In genomic region chr3:196081834-196082470, GRCh38 we compare ENCODE assay signal across 8 cellular contexts. TPM values are rescaled to one million over a fixed set of nuclear protein-coding genes. Genes with fewer than 3 reads are reported as not detected.
DNase-seq lines count a peak whose midpoint lies in the region; ATAC-seq and TF ChIP-seq lines count a peak whose summit lies in the region.

Gene TFRC (minus strand): TSS chr3:196082090. CDS start chr3:196077099, 4,991 bp downstream.

- DNase-seq in GM13976 (ENCODE audit: low spot score) (peak; percentile 100), NCI-H146 (lab: John Stamatoyannopoulos, UW) (peak; percentile 98), T-cell (peak; percentile 87 to 99 (median 94)), cardiac septum (ENCODE audit: low spot score) (peak; percentile 97), pons (ENCODE audit: low spot score) (peak; percentile 95), transverse colon (peak; percentile 97)

- H3K4me1 ChIP-seq in transverse colon: peaks cover 0 to 41% (median 33%) of the 10 kb centered on the region in 4 donors

- TF ChIP-seq CTCF in GM13976 (IDR thresholded peaks at IDR 0.05; ENCODE audit: borderline replicate concordance, control extremely low read depth, extremely low read depth, insufficient read depth, missing control alignments): no peak
- no peak for TF ChIP-seq CTCF in transverse colon (IDR thresholded peaks at IDR 0.05)

- peak; percentile 89 for ATAC-seq in HG02852 (IDR thresholded peaks at IDR 0.05; ENCODE audit: unreplicated experiment)
- ATAC-seq in T-cell (replicated peaks in 1 of 4): peak; percentile 91 to 94 (median 94)

- peak within 1 kb of the TSS; percentile 85 to 98 (median 91) for H3K4me3 ChIP-seq in transverse colon

- H3K27ac Mint-ChIP-seq in T-cell: peak within 1 kb of the TSS; percentile 95

- H3K27me3 ChIP-seq in transverse colon: no peaks in the 10 kb centered on the region

- H3K27me3 Mint-ChIP-seq in T-cell: no peaks in the 10 kb centered on the region

- peak; percentile 80 for TF ChIP-seq EP300 in transverse colon (IDR thresholded peaks at IDR 0.05; ENCODE audit: low read depth)

- H3K9me3 Mint-ChIP-seq in T-cell: no peaks in the 10 kb centered on the region

- no peaks in the 10 kb centered on the region for H3K36me3 ChIP-seq in transverse colon

- CTCF ChIA-PET in T-cell (lab: Charles Lee): no interaction called here

- in situ Hi-C loops in GM13976 (cut with MboI; ENCODE audit: low sequenced_read_pairs, unreplicated experiment) (no loop called here), transverse colon (cut with MboI; ENCODE audit: low pct_ligation_motif_present in 1 of 4, low pct_unique_long_range_greater_than_20kb in 1 of 4, low sequenced_read_pairs in 3 of 4) (no loop called here)

- TF ChIP-seq POLR2A in transverse colon (IDR thresholded peaks at IDR 0.05): peak; percentile 98

- H3K4me3 Mint-ChIP-seq in T-cell: peak within 1 kb of the TSS; percentile 86 to 97 (median 95)

- WGBS in adipose tissue, 3 donors: 0 to 1% (median 1%) methylated on average over 50 to 66 of the region's 66 CpGs
- 0% methylated on average over 1 to 46 of the region's 66 CpGs for WGBS in transverse colon (ENCODE audit: low coverage in 1 of 2), 2 donors

- H3K36me3 Mint-ChIP-seq in T-cell: no peaks in the 10 kb centered on the region

- H3K27ac ChIP-seq in adipose tissue (ENCODE audit: low read depth, low read length) (peak within 1 kb of the TSS; percentile 85), transverse colon (peak within 1 kb of the TSS; percentile 96 to 99 (median 98))

- POLR2A ChIA-PET in T-cell (lab: Charles Lee): interaction anchor here in 1 of 2 donors (0.6 kb wide), 1 partner anchor 38 kb away, joined by 4 read pairs; no protein-coding TSS in a partner anchor

- intact Hi-C loops in cardiac septum (cut with DNase I) (loop anchor here (2.0 kb wide), 1 partner anchor 113 kb away; no protein-coding TSS in a partner anchor), transverse colon (cut with DNase I; ENCODE audit: low total_unique reads) (no loop called here)

- no peaks in the 10 kb centered on the region for H3K9me3 ChIP-seq in transverse colon

- peaks cover 42 to 46% (median 43%) of the 10 kb centered on the region in 3 donors for H3K4me1 Mint-ChIP-seq in T-cell

RNA-seq across cellular contexts. Expression of gene TFRC, which starts in this region (rescaled TPM):
- total RNA-seq in T-cell (100 to 1,000 TPM in 2 of 5 donors, 10 to 100 TPM in 3; 71.3 to 162 (median 73.0) TPM), cardiac septum (131 TPM), transverse colon (100 to 1,000 TPM; 117 to 404 (median 181) TPM)
- polyA plus RNA-seq in adipose tissue: 10 to 100 TPM; 15.1 to 56.2 (median 16.2) TPM

Comparison
In these comparisons a context has a peak if more than half of its experiments do, and no peak if none do; other contexts are left out.
1. Peak in every context shown above with its lines: DNase-seq, ATAC-seq, H3K4me3 ChIP-seq and H3K27ac ChIP-seq.